Comparison of ENCODE assay signal across 1 cellular context in genomic region chrX:18676470-18676869, GRCh38.
TF ChIP-seq lines count a peak whose summit lies in the region.

No MANE protein-coding gene starts in this region.

TF ChIP-seq in A549, 52 proteins besides CTCF, POLR2A, EP300 and RAD21 (continued from another document):
- TF ChIP-seq, protein P1, sequence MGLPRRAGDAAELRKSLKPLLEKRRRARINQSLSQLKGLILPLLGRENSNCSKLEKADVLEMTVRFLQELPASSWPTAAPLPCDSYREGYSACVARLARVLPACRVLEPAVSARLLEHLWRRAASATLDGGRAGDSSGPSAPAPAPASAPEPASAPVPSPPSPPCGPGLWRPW (IDR thresholded peaks at IDR 0.05) = no peak
- TF ChIP-seq ZSCAN20 (CRISPR knock-in tag; IDR thresholded peaks at IDR 0.05) (no peak), MAZ (IDR thresholded peaks at IDR 0.05; ENCODE audit: borderline replicate concordance, low read depth, low read length) (no peak), E2F6 (IDR thresholded peaks at IDR 0.05; ENCODE audit: borderline replicate concordance, low read depth) (no peak), EHF (CRISPR knock-in tag; IDR thresholded peaks at IDR 0.05) (no peak)
